Comparison of ENCODE assay signal across 33 cellular contexts in genomic region chr4:47289805-47290204, GRCh38.
"Had no signal": no experiment of that assay in that cellular context is flagged by ENCODE, and none has a peak within 500 bp of the region (broad histone marks: within the 10 kb centered on the region; RNA-seq: fewer than 3 reads in every experiment).

No MANE protein-coding gene starts in this region.

- FAIRE-seq: astrocyte, TTC549 had no signal

- H3K36me3 ChIP-seq: adrenal gland, brain microvascular endothelial cell, breast epithelium had no signal

- H3K4me1 ChIP-seq: adrenal gland, body of pancreas, breast epithelium had no signal

- ATAC-seq: activated CD8-positive, alpha-beta T cell treated with anti-CD3 and anti-CD28 coated beads for 36 hours; activated naive CD4-positive, alpha-beta T cell treated with anti-CD3 and anti-CD28 coated beads, Interleukin-2, amount 50 U/mL, for 72 hours; activated T-cell treated with anti-CD3 and anti-CD28 coated beads, Interleukin-2, amount 50 U/mL, for 4 hours; activated T-cell treated with anti-CD3 and anti-CD28 coated beads, Interleukin-2, amount 50 U/mL, for 72 hours; activated T-helper 17 cell treated with anti-CD3 and anti-CD28 coated beads, Interleukin-2, amount 50 U/mL, for 72 hours; body of pancreas had no signal

- DNase-seq: activated B cell treated with CpG ODN at 0.5 μM for 24 hours; activated CD4-positive, alpha-beta memory T cell treated with anti-CD3 and anti-CD28 coated beads for 36 hours; activated CD4-positive, alpha-beta T cell treated with anti-CD3 and anti-CD28 coated beads for 4 hours; activated CD4-positive, alpha-beta T cell treated with anti-CD3 and anti-CD28 coated beads, Interleukin-2, amount 10 ng/mL, durations not matched to agents 24 days and 14 days; activated CD4-positive, alpha-beta T cell treated with anti-CD3 and anti-CD28 coated beads, Interleukin-2, amount 50 U/mL, for 1 hour; activated CD4-positive, alpha-beta T cell treated with anti-CD3 and anti-CD28 coated beads, Interleukin-2, amount 50 U/mL, for 4 hours; activated CD4-positive, CD25-positive, alpha-beta regulatory T cell treated with anti-CD3 and anti-CD28 coated beads, Interleukin-2, amount 50 U/mL, for 72 hours; activated CD8-positive, alpha-beta memory T cell treated with anti-CD3 and anti-CD28 coated beads, Interleukin-2, amount 50 U/mL, for 4 hours; activated CD8-positive, alpha-beta T cell treated with anti-CD3 and anti-CD28 coated beads for 36 hours; activated effector memory CD4-positive, alpha-beta T cell treated with anti-CD3 and anti-CD28 coated beads, Interleukin-2, amount 50 U/mL, for 16 hours; activated gamma-delta T cell treated with Interleukin-2 at 50 U/mL for 16 hours; activated naive CD4-positive, alpha-beta T cell; activated naive CD4-positive, alpha-beta T cell treated with anti-CD3 and anti-CD28 coated beads for 36 hours; activated naive CD4-positive, alpha-beta T cell treated with anti-CD3 and anti-CD28 coated beads, Interleukin-2, amount 50 U/mL, for 16 hours; activated naive CD8-positive, alpha-beta T cell treated with anti-CD3 and anti-CD28 coated beads for 36 hours; activated T-cell treated with anti-CD3 and anti-CD28 coated beads for 4 hours; activated T-cell treated with anti-CD3 and anti-CD28 coated beads, Interleukin-2, amount 50 U/mL, for 1 hour; activated T-cell treated with anti-CD3 and anti-CD28 coated beads, Interleukin-2, amount 50 U/mL, for 4 hours; activated T-cell treated with anti-CD3 and anti-CD28 coated beads, Interleukin-2, amount 50 U/mL, for 72 hours; adrenal gland; amniotic stem cell; aorta; body of pancreas; brain microvascular endothelial cell; central memory CD4-positive, alpha-beta T cell; T-helper 2 cell; T-helper 9 cell had no signal

- H3K9me3 ChIP-seq: adrenal gland, body of pancreas, breast epithelium had no signal

- H3K27ac ChIP-seq: adrenal gland, body of pancreas, brain microvascular endothelial cell, breast epithelium, VCaP had no signal

- H3K27me3 ChIP-seq: adrenal gland, body of pancreas, brain microvascular endothelial cell, breast epithelium had no signal

- H3K4me3 ChIP-seq: adrenal gland, body of pancreas, breast epithelium had no signal
